ENCODE assay signal across 12 cellular contexts in genomic region chr16:345686-346231, GRCh38.
"Had no signal": no experiment of that assay in that cellular context is flagged by ENCODE, and none has a peak within 500 bp of the region (broad histone marks: within the 10 kb centered on the region; RNA-seq: fewer than 3 reads in every experiment).

No MANE protein-coding gene starts in this region.

- H3K27ac ChIP-seq: foreskin keratinocyte, heart left ventricle, sigmoid colon, SJCRH30 had no signal

- H3K27me3 ChIP-seq: foreskin keratinocyte, heart left ventricle, sigmoid colon, SJCRH30 had no signal

- H3K27ac Mint-ChIP-seq: activated CD4-positive, alpha-beta T cell treated with anti-CD3 and anti-CD28 coated beads, Interleukin-2, amount 10 ng/mL, durations not matched to agents 24 days and 14 days; activated naive CD8-positive, alpha-beta T cell treated with anti-CD3 and anti-CD28 coated beads for 36 hours; stimulated activated naive CD8-positive, alpha-beta T cell treated with anti-CD3 and anti-CD28 coated beads, Interleukin-15, Interleukin-2, amounts not matched to agents 100 ng/mL and 50 ng/mL, for 24 hours had no signal

- H3K9me3 ChIP-seq: heart left ventricle, sigmoid colon, SJCRH30 had no signal

- ATAC-seq: foreskin keratinocyte, left lobe of liver had no signal

- H3K9me3 Mint-ChIP-seq: activated CD4-positive, alpha-beta T cell treated with anti-CD3 and anti-CD28 coated beads, Interleukin-2, amount 10 ng/mL, durations not matched to agents 24 days and 14 days; activated naive CD8-positive, alpha-beta T cell treated with anti-CD3 and anti-CD28 coated beads for 36 hours; stimulated activated naive CD8-positive, alpha-beta T cell treated with anti-CD3 and anti-CD28 coated beads, Interleukin-15, Interleukin-2, amounts not matched to agents 100 ng/mL and 50 ng/mL, for 24 hours had no signal

- H3K4me3 Mint-ChIP-seq: activated CD4-positive, alpha-beta T cell treated with anti-CD3 and anti-CD28 coated beads, Interleukin-2, amount 10 ng/mL, durations not matched to agents 24 days and 14 days; activated naive CD8-positive, alpha-beta T cell treated with anti-CD3 and anti-CD28 coated beads for 36 hours; nephron progenitor cell; stimulated activated naive CD8-positive, alpha-beta T cell treated with anti-CD3 and anti-CD28 coated beads, Interleukin-15, Interleukin-2, amounts not matched to agents 100 ng/mL and 50 ng/mL, for 24 hours had no signal

- DNase-seq: activated CD4-positive, alpha-beta T cell treated with anti-CD3 and anti-CD28 coated beads, Interleukin-2, amount 10 ng/mL, durations not matched to agents 24 days and 14 days; activated naive CD8-positive, alpha-beta T cell treated with anti-CD3 and anti-CD28 coated beads for 36 hours; aorta; heart left ventricle; nephron progenitor cell; sigmoid colon; SJCRH30; stimulated activated CD4-positive, alpha-beta T cell treated with anti-CD3 and anti-CD28 coated beads, Interleukin-12 subunit alpha, Interleukin-12 subunit beta, amount 100 ng/mL, for 4 hours; T-helper 9 cell had no signal

- H3K27me3 Mint-ChIP-seq: activated CD4-positive, alpha-beta T cell treated with anti-CD3 and anti-CD28 coated beads, Interleukin-2, amount 10 ng/mL, durations not matched to agents 24 days and 14 days; activated naive CD8-positive, alpha-beta T cell treated with anti-CD3 and anti-CD28 coated beads for 36 hours; stimulated activated naive CD8-positive, alpha-beta T cell treated with anti-CD3 and anti-CD28 coated beads, Interleukin-15, Interleukin-2, amounts not matched to agents 100 ng/mL and 50 ng/mL, for 24 hours had no signal
